11 cellular contexts compared by ENCODE assay signal in the genomic region with DNA sequence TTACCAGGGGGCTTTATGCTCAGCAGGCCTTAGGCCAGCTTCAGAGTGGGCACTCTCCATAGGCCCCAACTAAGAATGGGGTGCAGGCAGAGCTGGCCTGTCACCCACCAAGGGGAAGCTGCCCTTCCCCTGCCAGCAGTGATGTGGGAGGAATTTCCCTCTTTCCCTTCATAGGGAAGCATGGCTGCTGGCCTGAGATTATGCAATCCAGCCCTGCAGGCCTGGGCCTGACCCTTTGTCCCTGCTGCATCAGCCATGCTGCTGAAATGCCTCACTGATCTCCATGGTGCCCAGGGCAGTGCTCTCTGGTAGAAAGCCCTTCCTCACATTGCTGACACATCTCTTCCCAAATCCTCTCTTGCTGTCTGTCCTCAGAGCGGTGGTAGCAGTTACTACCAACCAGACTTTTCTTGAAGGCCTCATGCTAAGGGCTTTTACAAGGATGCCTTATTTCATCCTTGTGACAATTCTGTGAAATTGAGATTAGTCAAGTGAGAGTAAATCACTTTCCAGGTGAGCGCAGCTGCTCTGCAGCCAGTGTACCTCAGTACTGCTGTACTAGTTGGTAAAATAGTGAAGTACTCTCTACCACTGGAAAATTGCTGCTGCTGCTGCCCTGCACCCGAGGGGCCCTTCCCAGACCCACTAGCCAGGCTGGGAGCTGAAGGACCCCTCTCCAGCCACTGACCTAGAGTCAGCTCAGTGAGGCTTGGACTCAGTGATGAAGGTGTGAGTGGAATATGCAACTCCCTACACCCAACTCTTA. TPM values are rescaled to one million over a fixed set of nuclear protein-coding genes. Genes with fewer than 3 reads are reported as not detected.
DNase-seq lines count a peak whose midpoint lies in the region; ATAC-seq and TF ChIP-seq lines count a peak whose summit lies in the region.
"Had no signal": no experiment of that assay in that cellular context is flagged by ENCODE, and none has a peak within 500 bp of the region (broad histone marks: within the 10 kb centered on the region; RNA-seq: fewer than 3 reads in every experiment).

No MANE protein-coding gene starts in this region.

- DNase-seq in Caco-2 (peak; percentile 25 to 42), astrocyte of the hippocampus (ENCODE audit: low read depth, low spot score) (peak; percentile 47), right atrium auricular region (ENCODE audit: low spot score) (peak; percentile 88), posterior vena cava (ENCODE audit: low spot score) (peak; percentile 93), UCSD-AML1 (lab: John Stamatoyannopoulos, UW; ENCODE audit: unreplicated experiment) (no peak), KG1 (lab: John Stamatoyannopoulos, UW) (no peak), DMS 273 treated with DMSO at 0.1 percent for 48 hours (lab: John Stamatoyannopoulos, UW) (no peak)

- H3K9me3 ChIP-seq in Caco-2, result no peaks in the 10 kb centered on the region
- no peaks in the 10 kb centered on the region for H3K9me3 ChIP-seq in right atrium auricular region
- H3K9me3 ChIP-seq: SJSA1 had no signal

- no TSS peak for BruUV-seq in Caco-2 (replicated peaks; lab: Mats Ljungman, UMichigan)

- intact Hi-C loops in Caco-2 (cut with micrococcal nuclease; ENCODE audit: unreplicated experiment) (no loop called here), posterior vena cava (cut with DNase I) (no loop called here)

- H3K4me1 Mint-ChIP-seq in Caco-2 (ENCODE audit: low read depth, unreplicated experiment), result peaks cover 23% of the 10 kb centered on the region

- H3K4me1 ChIP-seq in Caco-2, result peaks cover 9% of the 10 kb centered on the region
- H3K4me1 ChIP-seq in right atrium auricular region, result peaks cover 0 to 67% of the 10 kb centered on the region in 2 donors

- H3K36me3 Mint-ChIP-seq in Caco-2 (ENCODE audit: insufficient read depth, unreplicated experiment), result no peaks in the 10 kb centered on the region
- H3K36me3 Mint-ChIP-seq: activated naive CD8-positive, alpha-beta T cell had no signal

- peaks cover 18% of the 10 kb centered on the region for H3K9me3 Mint-ChIP-seq in Caco-2 (ENCODE audit: unreplicated experiment)

- TF ChIP-seq CTCF in Caco-2 (IDR thresholded peaks at IDR 0.05; ENCODE audit: insufficient read depth in 1 of 2, low read depth in 1 of 2, low read length in 1 of 2, severe bottlenecking in 1 of 2, unreplicated experiment in 1 of 2) (no peak), right atrium auricular region (IDR thresholded peaks at IDR 0.05) (no peak)

- H3K27me3 Mint-ChIP-seq in Caco-2 (ENCODE audit: insufficient read depth, unreplicated experiment), result no peaks in the 10 kb centered on the region
- H3K27me3 Mint-ChIP-seq: activated naive CD8-positive, alpha-beta T cell had no signal

- peak overlapping the region; percentile 82 to 95 for H3K27ac ChIP-seq in right atrium auricular region
- H3K27ac ChIP-seq: SJSA1 had no signal

- POLR2A ChIA-PET in Caco-2 (lab: Charles Lee), result no interaction called here

- no peak for ATAC-seq in HG03159 (IDR thresholded peaks at IDR 0.05; ENCODE audit: unreplicated experiment)

- H3K27ac Mint-ChIP-seq in Caco-2 (ENCODE audit: unreplicated experiment), result no peak overlapping the region
- H3K27ac Mint-ChIP-seq: activated naive CD8-positive, alpha-beta T cell had no signal

- CTCF ChIA-PET in Caco-2 (lab: Charles Lee), result no interaction called here

- H3K27me3 ChIP-seq in Caco-2 (replicated peaks; ENCODE audit: control insufficient read depth, insufficient read depth, low read length), result no peaks in the 10 kb centered on the region
- no peaks in the 10 kb centered on the region for H3K27me3 ChIP-seq in right atrium auricular region
- H3K27me3 ChIP-seq: SJSA1 had no signal

- H3K4me3 Mint-ChIP-seq in Caco-2 (ENCODE audit: unreplicated experiment), result no peak overlapping the region
- H3K4me3 Mint-ChIP-seq: activated naive CD8-positive, alpha-beta T cell had no signal

- H3K36me3 ChIP-seq in Caco-2 (ENCODE audit: control insufficient read depth, insufficient read depth, low read length) (no peaks in the 10 kb centered on the region), right atrium auricular region (peaks cover 17% of the 10 kb centered on the region)

- H3K4me3 ChIP-seq in Caco-2 (ENCODE audit: low read depth, low read length) (no peak overlapping the region), right atrium auricular region (no peak overlapping the region)
- H3K4me3 ChIP-seq: SJSA1 had no signal

RNA-seq across cellular contexts. Expression of gene MRAS, which starts 33.8 kb away (rescaled TPM):
- total RNA-seq in Caco-2 (2022) (8.5 and 11.4 TPM in 2 replicates), right atrium auricular region (100 to 1,000 TPM; 174 to 288 TPM), posterior vena cava (100 to 1,000 TPM in 1 of 2 donors, 10 to 100 TPM in 1; 81.5 to 102 TPM)

RNA-seq across cellular contexts. Expression of gene ESYT3, which starts 52.3 kb away (rescaled TPM):
- total RNA-seq in Caco-2 (2022), result 5.7 and 7.6 TPM in 2 replicates
- total RNA-seq in right atrium auricular region, result 1 to 10 TPM; 1.6 to 2.6 TPM
- under 1 TPM; 0.37 to 0.43 TPM for total RNA-seq in posterior vena cava

RNA-seq across cellular contexts. Expression of gene NME9, which starts 52.5 kb away (rescaled TPM):
- total RNA-seq in Caco-2 (2022) (not detected in 2 replicates), right atrium auricular region (not detected), posterior vena cava (not detected)
- total RNA-seq: Daoy had no signal

Comparison
In these comparisons a context has a peak if more than half of its experiments do, and no peak if none do; other contexts are left out.
1. DNase-seq: peak in Caco-2 (2 of 2), astrocyte of the hippocampus (single experiment), right atrium auricular region (single experiment) and posterior vena cava (single experiment); none in UCSD-AML1 (single experiment), KG1 (single experiment) and DMS 273 treated with DMSO at 0.1 percent for 48 hours (single experiment).